In the genomic region with DNA sequence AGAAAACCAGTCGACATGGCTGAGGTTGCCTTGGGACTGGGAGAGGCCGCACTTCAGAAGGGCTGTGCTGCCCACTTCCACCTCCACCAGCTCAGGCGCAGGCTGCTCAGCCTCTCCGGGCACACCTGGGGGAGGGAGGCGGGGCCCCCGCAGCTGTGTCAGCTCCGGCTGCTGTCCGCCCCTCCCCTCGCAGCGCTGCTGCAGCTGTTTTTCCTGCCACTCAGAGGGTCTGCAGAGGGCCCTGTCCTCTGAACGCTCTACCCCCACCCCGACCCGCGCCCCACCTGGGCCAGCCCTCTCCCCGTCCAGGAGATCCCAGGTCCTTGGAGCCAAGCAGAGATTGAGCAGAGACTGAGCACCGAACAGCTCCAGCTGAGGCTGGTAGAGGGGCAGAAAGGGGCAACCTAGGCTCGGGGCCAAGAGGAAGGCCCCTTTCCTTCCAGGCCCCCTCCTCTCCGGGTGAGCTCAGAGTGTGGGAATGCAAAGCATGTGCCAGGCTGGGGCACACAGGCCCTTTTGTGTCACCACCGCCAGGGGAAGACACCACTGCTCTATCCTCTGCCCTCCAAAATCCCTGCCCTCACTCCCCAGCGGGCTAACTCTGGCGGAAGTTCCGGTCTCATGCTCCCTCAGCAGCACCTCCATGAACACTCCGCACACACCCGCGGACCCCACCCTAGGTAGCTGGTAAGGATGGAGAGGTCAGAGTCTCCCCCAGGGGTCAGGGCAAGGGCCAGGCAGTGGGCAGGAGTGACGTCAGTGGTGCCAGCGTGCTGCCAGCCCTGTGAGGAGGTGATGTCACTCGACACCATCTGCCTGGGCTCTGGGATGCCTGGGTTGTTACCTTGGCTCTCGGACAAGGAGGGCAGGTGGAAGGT, we compare ENCODE assay signal across 8 cellular contexts. TPM values are rescaled to one million over a fixed set of nuclear protein-coding genes. Genes with fewer than 3 reads are reported as not detected.
DNase-seq lines count a peak whose midpoint lies in the region; ATAC-seq and TF ChIP-seq lines count a peak whose summit lies in the region.

No MANE protein-coding gene starts in this region.

- H3K27me3 Mint-ChIP-seq in activated T-cell treated with anti-CD3 and anti-CD28 coated beads, Interleukin-2, amount 50 U/mL, for 24 hours: peaks cover 36% of the 10 kb centered on the region
- peaks cover 28% of the 10 kb centered on the region for H3K27me3 Mint-ChIP-seq in neural crest cell (ENCODE audit: low read depth)

- H3K4me3 ChIP-seq in GM08714 (ENCODE audit: low read length) (peak overlapping the region; percentile 3; the same call in 1 of the 2 replicates), fibroblast of villous mesenchyme (ENCODE audit: low read depth, low read length) (peak overlapping the region; percentile 64)

- no peaks in the 10 kb centered on the region for H3K9me3 Mint-ChIP-seq in activated T-cell treated with anti-CD3 and anti-CD28 coated beads, Interleukin-2, amount 50 U/mL, for 24 hours
- no peaks in the 10 kb centered on the region for H3K9me3 Mint-ChIP-seq in neural crest cell

- H3K4me1 Mint-ChIP-seq in activated T-cell treated with anti-CD3 and anti-CD28 coated beads, Interleukin-2, amount 50 U/mL, for 24 hours (ENCODE audit: low read depth): peaks cover 26% of the 10 kb centered on the region
- peaks cover 28% of the 10 kb centered on the region for H3K4me1 Mint-ChIP-seq in neural crest cell

- H3K36me3 Mint-ChIP-seq in activated T-cell treated with anti-CD3 and anti-CD28 coated beads, Interleukin-2, amount 50 U/mL, for 24 hours (ENCODE audit: low read depth): no peaks in the 10 kb centered on the region
- no peaks in the 10 kb centered on the region for H3K36me3 Mint-ChIP-seq in neural crest cell (ENCODE audit: low read depth)

- ATAC-seq in HG02852 (IDR thresholded peaks at IDR 0.05; ENCODE audit: unreplicated experiment): no peak

- H3K4me3 Mint-ChIP-seq in activated T-cell treated with anti-CD3 and anti-CD28 coated beads, Interleukin-2, amount 50 U/mL, for 24 hours: peak overlapping the region; percentile 75
- peak overlapping the region; percentile 87 for H3K4me3 Mint-ChIP-seq in neural crest cell

- peak; percentile 74 for DNase-seq in NCI-H2029 (lab: John Stamatoyannopoulos, UW)
- peak; percentile 68 for DNase-seq in activated T-cell treated with anti-CD3 and anti-CD28 coated beads, Interleukin-2, amount 50 U/mL, for 24 hours
- no peak for DNase-seq in fibroblast of villous mesenchyme (ENCODE audit: low read depth)
- no peak for DNase-seq in neural crest cell (ENCODE audit: low read depth, low spot score)
- no peak for DNase-seq in Kasumi-1 (lab: John Stamatoyannopoulos, UW)
- no peak for DNase-seq in SKM-1 (lab: John Stamatoyannopoulos, UW; ENCODE audit: unreplicated experiment)

- TF ChIP-seq CTCF in fibroblast of villous mesenchyme (IDR thresholded peaks at IDR 0.05; ENCODE audit: insufficient read depth, low read depth, low read length): peak; percentile 3
- no peak for TF ChIP-seq CTCF in neural crest cell (conservative IDR thresholded peaks at IDR 0.05)

- peak overlapping the region; percentile 14 for H3K27ac Mint-ChIP-seq in activated T-cell treated with anti-CD3 and anti-CD28 coated beads, Interleukin-2, amount 50 U/mL, for 24 hours
- no peak overlapping the region for H3K27ac Mint-ChIP-seq in neural crest cell (ENCODE audit: unreplicated experiment)

RNA-seq across cellular contexts. Expression of a gene that starts 1.6 kb away (rescaled TPM):
- 77.3 and 86.4 TPM in 2 replicates for total RNA-seq in fibroblast of villous mesenchyme
- total RNA-seq in neural crest cell: 61.6 and 66.7 TPM in 2 replicates

RNA-seq across cellular contexts. Expression of a gene that starts 18.9 kb away (rescaled TPM):
- total RNA-seq in fibroblast of villous mesenchyme (5.2 and 5.8 TPM in 2 replicates), neural crest cell (47.9 and 51.8 TPM in 2 replicates)

RNA-seq across cellular contexts. Expression of a gene that starts 25.3 kb away (rescaled TPM):
- total RNA-seq in fibroblast of villous mesenchyme: 6.5 and 13.5 TPM in 2 replicates
- total RNA-seq in neural crest cell: 1.9 and 2.1 TPM in 2 replicates

RNA-seq across cellular contexts. Expression of a gene that starts 31.1 kb away (rescaled TPM):
- total RNA-seq in fibroblast of villous mesenchyme: under 0.01 TPM in 1 of 2 replicates, not detected in the other
- total RNA-seq in neural crest cell: not detected in 2 replicates

Comparison
In these comparisons a context has a peak if more than half of its experiments do, and no peak if none do; other contexts are left out.
1. DNase-seq: peak in NCI-H2029 (single experiment) and activated T-cell treated with anti-CD3 and anti-CD28 coated beads, Interleukin-2, amount 50 U/mL, for 24 hours (single experiment); none in fibroblast of villous mesenchyme (single experiment), neural crest cell (single experiment), Kasumi-1 (0 of 2) and SKM-1 (single experiment).